Comparison of ENCODE assay signal across 24 cellular contexts in the genomic region with DNA sequence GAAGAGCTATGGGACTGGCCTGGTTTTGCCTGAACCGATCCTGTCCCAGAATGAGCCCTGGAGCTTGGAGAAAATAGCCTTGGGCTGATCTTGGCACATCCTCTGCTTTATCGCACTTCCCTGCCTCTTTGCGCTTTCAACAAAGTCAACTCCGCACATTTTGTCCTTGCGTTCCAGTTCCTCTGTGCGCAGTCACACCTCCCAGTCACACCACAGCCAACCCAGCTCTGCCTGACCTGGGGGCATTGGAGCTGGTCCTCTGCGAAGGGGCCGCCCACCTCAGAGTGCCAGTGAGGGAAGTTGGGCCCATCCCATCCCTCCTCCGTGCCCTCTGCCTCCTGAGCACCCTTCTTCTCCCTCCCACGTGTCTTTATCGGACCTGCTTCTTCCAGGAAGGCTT. TPM values are rescaled to one million over a fixed set of nuclear protein-coding genes. Genes with fewer than 3 reads are reported as not detected.
DNase-seq lines count a peak whose midpoint lies in the region; ATAC-seq, FAIRE-seq and TF ChIP-seq lines count a peak whose summit lies in the region.
"Had no signal": no experiment of that assay in that cellular context is flagged by ENCODE, and none has a peak within 500 bp of the region (broad histone marks: within the 10 kb centered on the region; RNA-seq: fewer than 3 reads in every experiment).

No MANE protein-coding gene starts in this region.

- H3K4me3 ChIP-seq in left ventricle myocardium inferior (no peak overlapping the region), lower lobe of right lung (no peak overlapping the region), thyroid gland (replicated peaks in 1 of 3) (no peak overlapping the region)
- H3K4me3 ChIP-seq: K562, MG63 had no signal

- H3K27me3 ChIP-seq in left ventricle myocardium inferior (ENCODE audit: low read depth) (no peaks in the 10 kb centered on the region), lower lobe of right lung (ENCODE audit: low read depth) (no peaks in the 10 kb centered on the region), thyroid gland (no peaks in the 10 kb centered on the region)
- H3K27me3 ChIP-seq: MG63 had no signal

- H3K27ac ChIP-seq in left ventricle myocardium inferior (replicated peaks) = peak overlapping the region; percentile 87
- H3K27ac ChIP-seq in lower lobe of right lung = no peak overlapping the region
- H3K27ac ChIP-seq in thyroid gland = peak overlapping the region; percentile 66 to 90 (median 70)
- H3K27ac ChIP-seq: HL-60 had no signal

- H3K9me3 ChIP-seq in left ventricle myocardium inferior (replicated peaks) (no peaks in the 10 kb centered on the region), lower lobe of right lung (no peaks in the 10 kb centered on the region), thyroid gland (no peaks in the 10 kb centered on the region)
- H3K9me3 ChIP-seq: MG63 had no signal

- DNase-seq in Right ventricle myocardium inferior (ENCODE audit: missing footprints) (no peak), cardiac septum (ENCODE audit: low spot score) (no peak), left ventricle myocardium inferior (peak; percentile 62), lower lobe of right lung (peak; percentile 25), thyroid gland (peak in 1 of 2 donors; percentile 34), D721Med (ENCODE audit: insufficient read length, low spot score) (no peak)
- no peak for DNase-seq in stimulated activated CD4-positive, alpha-beta T cell treated with anti-CD3 and anti-CD28 coated beads, Interleukin-1b, Interleukin-23, amount 100 ng/mL, for 48 hours
- DNase-seq: 8988T, EL, GF-D8, H7, MG63, NCI-H1048, NCI-H1417 treated with DMSO at 0.1 percent for 48 hours, NCI-H187, NCI-H2107, NCI-H69, SHP77 treated with DMSO at 0.1 percent for 48 hours had no signal

- no peak for FAIRE-seq in D721Med (lab: Jason Lieb, UNC)
- FAIRE-seq: HepG2, K562 had no signal

- H3K4me1 ChIP-seq in left ventricle myocardium inferior = peaks cover 85% of the 10 kb centered on the region
- H3K4me1 ChIP-seq in lower lobe of right lung = peaks cover 5% of the 10 kb centered on the region
- peaks cover 53 to 58% of the 10 kb centered on the region in 2 donors for H3K4me1 ChIP-seq in thyroid gland

- intact Hi-C loops in Right ventricle myocardium inferior (cut with DNase I) (loop anchor here (1.0 kb wide), 1 partner anchor 18 kb away; a partner anchor contains a TSS), cardiac septum (cut with DNase I) (no loop called here), left ventricle myocardium inferior (cut with micrococcal nuclease) (no loop called here), lower lobe of right lung (cut with DNase I) (no loop called here), thyroid gland (cut with DNase I) (no loop called here)

- WGBS in thyroid gland, 2 donors = 92% methylated on average over 11 of the region's 11 CpGs

- no peak for TF ChIP-seq POLR2A in thyroid gland (IDR thresholded peaks at IDR 0.05)

- H3K36me3 ChIP-seq in left ventricle myocardium inferior (peaks cover 22% of the 10 kb centered on the region), lower lobe of right lung (peaks cover 9% of the 10 kb centered on the region), thyroid gland (peaks cover 0 to 2% of the 10 kb centered on the region in 2 donors)
- H3K36me3 ChIP-seq: MG63 had no signal

- ATAC-seq in Right ventricle myocardium inferior (peak; percentile 72), lower lobe of right lung (no peak), HG02763 (IDR thresholded peaks at IDR 0.05; ENCODE audit: unreplicated experiment) (no peak)
- ATAC-seq: HepG2, K562 had no signal

- TF ChIP-seq CTCF in left ventricle myocardium inferior (IDR thresholded peaks at IDR 0.05; ENCODE audit: borderline replicate concordance) = no peak
- no peak for TF ChIP-seq CTCF in lower lobe of right lung (IDR thresholded peaks at IDR 0.05)
- TF ChIP-seq CTCF in thyroid gland (IDR thresholded peaks at IDR 0.05) = no peak
- TF ChIP-seq CTCF in D721Med (IDR thresholded peaks at IDR 0.05; ENCODE audit: insufficient read depth, missing control alignments) = no peak

RNA-seq across cellular contexts. Expression of a gene that starts 16.9 kb away (rescaled TPM):
- total RNA-seq in Right ventricle myocardium inferior (215 TPM), cardiac septum (209 TPM), left ventricle myocardium inferior (199 TPM), lower lobe of right lung (39.6 TPM), thyroid gland (10 to 100 TPM; 21.1 to 74.7 (median 32.7) TPM)

RNA-seq across cellular contexts. Expression of a gene that starts 18.3 kb away (rescaled TPM):
- 47.6 TPM for total RNA-seq in Right ventricle myocardium inferior
- total RNA-seq in cardiac septum = 16.6 TPM
- total RNA-seq in left ventricle myocardium inferior = 42.0 TPM
- total RNA-seq in lower lobe of right lung = 3.5 TPM
- 10 to 100 TPM in 3 of 4 donors, 1 to 10 TPM in 1; 7.9 to 20.5 (median 17.1) TPM for total RNA-seq in thyroid gland
- total RNA-seq: HT-29, K562, NCI-H460 had no signal

Comparison
In these comparisons a context has a peak if more than half of its experiments do, and no peak if none do; other contexts are left out.
1. DNase-seq: peak in left ventricle myocardium inferior (single experiment) and lower lobe of right lung (single experiment); none in Right ventricle myocardium inferior (single experiment), cardiac septum (single experiment), stimulated activated CD4-positive, alpha-beta T cell treated with anti-CD3 and anti-CD28 coated beads, Interleukin-1b, Interleukin-23, amount 100 ng/mL, for 48 hours (single experiment) and D721Med (single experiment).